In genomic region chr11:22681281-22681812, GRCh38 we compare ENCODE assay signal across 1 cellular context.
TF ChIP-seq lines count a peak whose summit lies in the region.

No MANE protein-coding gene starts in this region.

TF ChIP-seq in GM12878, 131 proteins besides CTCF, POLR2A, EP300 and RAD21:
- TF ChIP-seq CUX1 (IDR thresholded peaks at IDR 0.05; ENCODE audit: insufficient replicate concordance, low read depth, low read length) (no peak), SUZ12 (IDR thresholded peaks at IDR 0.05; ENCODE audit: unreplicated experiment) (no peak), FOXM1 (IDR thresholded peaks at IDR 0.05; ENCODE audit: low read depth, low read length) (no peak), USF1 (IDR thresholded peaks at IDR 0.05; ENCODE audit: borderline replicate concordance, extremely low read length, insufficient read depth, low read depth, low read length) (no peak), IRF3 (IDR thresholded peaks at IDR 0.05) (no peak), BACH1 (IDR thresholded peaks at IDR 0.05; ENCODE audit: borderline replicate concordance) (peak; percentile 79; the same call in 1 of the 2 replicates), CREB1 (IDR thresholded peaks at IDR 0.05; ENCODE audit: low read depth) (no peak), PRDM15 (CRISPR knock-in tag; IDR thresholded peaks at IDR 0.05) (no peak), KLF5 (IDR thresholded peaks at IDR 0.05; ENCODE audit: partially characterized antibody) (no peak), BMI1 (IDR thresholded peaks at IDR 0.05; ENCODE audit: borderline replicate concordance) (peak; percentile 67; the same call in 1 of the 2 replicates), IRF4 (IDR thresholded peaks at IDR 0.05; ENCODE audit: low read depth, low read length) (no peak), ZBED1 (IDR thresholded peaks at IDR 0.05; ENCODE audit: borderline replicate concordance) (no peak), ATF7 (IDR thresholded peaks at IDR 0.05; ENCODE audit: low read depth) (peak; percentile 54; the same call in 1 of the 2 replicates), RAD51 (IDR thresholded peaks at IDR 0.05) (0 out of 2 replicates have a peak, but pooled peaks have one; percentile 19), SMARCA5 (IDR thresholded peaks at IDR 0.05) (0 out of 2 replicates have a peak, but pooled peaks have one; percentile 46), ZNF217 (IDR thresholded peaks at IDR 0.05) (peak; percentile 65; the same call in 1 of the 2 replicates), RUNX3 (IDR thresholded peaks at IDR 0.05; ENCODE audit: low read length) (peak; percentile 14; the same call in 1 of the 2 replicates), IKZF1 (conservative IDR thresholded peaks at IDR 0.05) (peak; percentile 49), ZNF24 (IDR thresholded peaks at IDR 0.05) (peak; percentile 97), SKIL (IDR thresholded peaks at IDR 0.05; ENCODE audit: low read depth, poor library complexity, severe bottlenecking) (peak; percentile 39), IKZF2 (IDR thresholded peaks at IDR 0.05) (peak; percentile 67 to 78; a peak in 2 of 4 replicates), ATF2 (IDR thresholded peaks at IDR 0.05; ENCODE audit: low read length) (no peak), DPF2 (IDR thresholded peaks at IDR 0.05) (peak; percentile 95), SUPT20H (IDR thresholded peaks at IDR 0.05; ENCODE audit: borderline replicate concordance, control insufficient read depth, low read depth, low read length) (no peak), SMAD5 (IDR thresholded peaks at IDR 0.05; ENCODE audit: low read depth) (no peak), SPI1 (IDR thresholded peaks at IDR 0.05; ENCODE audit: borderline replicate concordance, insufficient read depth, low read depth, low read length) (peak; percentile 92), MEF2B (IDR thresholded peaks at IDR 0.05; ENCODE audit: partially characterized antibody, poor library complexity, severe bottlenecking) (peak; percentile 62), SP1 (IDR thresholded peaks at IDR 0.05; ENCODE audit: low read depth, low read length) (no peak), MTA2 (IDR thresholded peaks at IDR 0.05; ENCODE audit: low read depth) (peak; percentile 96), MEF2A (IDR thresholded peaks at IDR 0.05; ENCODE audit: insufficient read depth, low read depth, low read length) (0 out of 2 replicates have a peak, but pooled peaks have one; percentile 10)
